In the genomic region with DNA sequence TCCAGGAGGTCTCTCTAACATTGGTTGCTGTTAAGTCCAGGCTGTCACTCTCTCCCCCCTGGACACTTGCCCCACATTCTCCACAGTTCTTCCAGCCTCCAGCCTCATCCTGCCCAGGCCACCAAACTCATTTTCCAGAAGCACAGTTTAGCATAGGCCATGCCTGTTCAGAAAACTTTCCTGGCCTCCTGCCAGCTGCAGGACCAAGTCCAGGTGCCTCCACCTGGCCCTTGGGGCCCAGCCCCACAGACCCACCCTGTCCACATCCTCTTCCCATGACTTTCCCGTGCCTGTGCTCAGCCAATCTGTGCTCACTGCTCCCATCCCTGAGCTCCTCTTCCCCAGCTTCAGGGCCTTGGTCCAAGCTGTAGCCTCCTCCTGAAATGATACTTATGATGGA, we compare ENCODE assay signal across 9 cellular contexts.
"Had no signal": no experiment of that assay in that cellular context is flagged by ENCODE, and none has a peak within 500 bp of the region (broad histone marks: within the 10 kb centered on the region; RNA-seq: fewer than 3 reads in every experiment).

No MANE protein-coding gene starts in this region.

- H3K27ac Mint-ChIP-seq: GM23338, HFFc6 had no signal

- H2AFZ ChIP-seq: GM23338 had no signal

- H3K4me3 Mint-ChIP-seq: GM23338, H9, HFFc6 had no signal

- H3K4me2 ChIP-seq: GM23338 had no signal

- H3K4me3 ChIP-seq: GM23338 had no signal

- DNase-seq: H9, HCEC 1CT, HFFc6, IMR-90, KG1 had no signal

- ATAC-seq: GM23338 had no signal

- FAIRE-seq: H1, H54, HTR-8/SVneo had no signal

- H3K9me3 Mint-ChIP-seq: H9 had no signal
